In genomic region chr5:52043137-52043536, GRCh38 we compare ENCODE assay signal across 23 cellular contexts.
"Had no signal": no experiment of that assay in that cellular context is flagged by ENCODE, and none has a peak within 500 bp of the region (broad histone marks: within the 10 kb centered on the region; RNA-seq: fewer than 3 reads in every experiment).

No MANE protein-coding gene starts in this region.

- H3K9me3 ChIP-seq: adrenal gland, ascending aorta, sigmoid colon, transverse colon had no signal

- ATAC-seq: activated CD8-positive, alpha-beta T cell treated with anti-CD3 and anti-CD28 coated beads, Interleukin-2, amount 10 ng/mL, durations not matched to agents 7 days and 5 days; activated T-helper 17 cell treated with anti-CD3 and anti-CD28 coated beads, Interleukin-2, amount 50 U/mL, for 72 hours; foreskin keratinocyte; naive thymus-derived CD4-positive, alpha-beta T cell; stimulated activated memory B cell treated with anti-CD40 and anti-IgM and Interleukin-4, amounts not matched to agents 10 μg/mL and 1 μg/mL and 100 μg/mL, for 72 hours had no signal

- H3K27ac ChIP-seq: adrenal gland, ascending aorta, brain microvascular endothelial cell, foreskin keratinocyte, sigmoid colon, transverse colon, WERI-Rb-1 had no signal

- H3K36me3 Mint-ChIP-seq: activated naive CD8-positive, alpha-beta T cell; naive thymus-derived CD4-positive, alpha-beta T cell; stimulated activated memory B cell treated with anti-CD40 and anti-IgM and Interleukin-4, amounts not matched to agents 10 μg/mL and 1 μg/mL and 100 μg/mL, for 72 hours had no signal

- H3K4me2 ChIP-seq: smooth muscle cell had no signal

- H3K4me1 Mint-ChIP-seq: activated T-helper 17 cell treated with anti-CD3 and anti-CD28 coated beads, Interleukin-2, amount 50 U/mL, for 72 hours; naive thymus-derived CD4-positive, alpha-beta T cell; stimulated activated memory B cell treated with anti-CD40 and anti-IgM and Interleukin-4, amounts not matched to agents 10 μg/mL and 1 μg/mL and 100 μg/mL, for 72 hours had no signal

- H3K4me3 Mint-ChIP-seq: activated CD8-positive, alpha-beta T cell treated with anti-CD3 and anti-CD28 coated beads, Interleukin-2, amount 10 ng/mL, durations not matched to agents 7 days and 5 days; activated naive CD8-positive, alpha-beta T cell; activated T-helper 17 cell treated with anti-CD3 and anti-CD28 coated beads, Interleukin-2, amount 50 U/mL, for 72 hours; naive thymus-derived CD4-positive, alpha-beta T cell; stimulated activated memory B cell treated with anti-CD40 and anti-IgM and Interleukin-4, amounts not matched to agents 10 μg/mL and 1 μg/mL and 100 μg/mL, for 72 hours had no signal

- H3K4me3 ChIP-seq: adrenal gland, ascending aorta, sigmoid colon, smooth muscle cell, transverse colon had no signal

- H3K4me1 ChIP-seq: adrenal gland, ascending aorta, foreskin keratinocyte, sigmoid colon, transverse colon had no signal

- H3K27me3 ChIP-seq: adrenal gland, ascending aorta, brain microvascular endothelial cell, foreskin keratinocyte, sigmoid colon, transverse colon had no signal

- FAIRE-seq: kidney, TTC549, urothelium cell line had no signal

- H3K27ac Mint-ChIP-seq: activated CD8-positive, alpha-beta T cell treated with anti-CD3 and anti-CD28 coated beads, Interleukin-2, amount 10 ng/mL, durations not matched to agents 7 days and 5 days; activated naive CD8-positive, alpha-beta T cell; activated T-helper 17 cell treated with anti-CD3 and anti-CD28 coated beads, Interleukin-2, amount 50 U/mL, for 72 hours; naive thymus-derived CD4-positive, alpha-beta T cell; stimulated activated memory B cell treated with anti-CD40 and anti-IgM and Interleukin-4, amounts not matched to agents 10 μg/mL and 1 μg/mL and 100 μg/mL, for 72 hours had no signal

- H3K9me3 Mint-ChIP-seq: activated T-helper 17 cell treated with anti-CD3 and anti-CD28 coated beads, Interleukin-2, amount 50 U/mL, for 72 hours; stimulated activated memory B cell treated with anti-CD40 and anti-IgM and Interleukin-4, amounts not matched to agents 10 μg/mL and 1 μg/mL and 100 μg/mL, for 72 hours had no signal

- H3K27me3 Mint-ChIP-seq: activated naive CD8-positive, alpha-beta T cell; activated T-helper 17 cell treated with anti-CD3 and anti-CD28 coated beads, Interleukin-2, amount 50 U/mL, for 72 hours; naive thymus-derived CD4-positive, alpha-beta T cell; stimulated activated memory B cell treated with anti-CD40 and anti-IgM and Interleukin-4, amounts not matched to agents 10 μg/mL and 1 μg/mL and 100 μg/mL, for 72 hours had no signal

- H3K36me3 ChIP-seq: adrenal gland, ascending aorta, brain microvascular endothelial cell, sigmoid colon, transverse colon, WERI-Rb-1 had no signal

- DNase-seq: activated CD4-positive, alpha-beta T cell treated with anti-CD3 and anti-CD28 coated beads for 1 hour; activated CD4-positive, alpha-beta T cell treated with anti-CD3 and anti-CD28 coated beads, Interleukin-2, amount 50 U/mL, for 1 hour; activated CD8-positive, alpha-beta T cell treated with anti-CD3 and anti-CD28 coated beads, Interleukin-2, amount 10 ng/mL, durations not matched to agents 7 days and 5 days; activated T-cell treated with anti-CD3 and anti-CD28 coated beads, Interleukin-2, amount 50 U/mL, for 1 hour; adrenal gland; brain microvascular endothelial cell; caudate nucleus; dermis blood vessel endothelial cell; effector CD8-positive, alpha-beta T cell; foreskin keratinocyte; kidney; naive thymus-derived CD4-positive, alpha-beta T cell; sigmoid colon; stimulated activated CD4-positive, alpha-beta T cell treated with anti-CD3 and anti-CD28 coated beads, Interleukin-15, amount 100 ng/mL, for 24 hours; transverse colon; WERI-Rb-1 had no signal
